Comparison of ENCODE assay signal across 18 cellular contexts in genomic region chr15:45549831-45550230, GRCh38. TPM values are rescaled to one million over a fixed set of nuclear protein-coding genes. Genes with fewer than 3 reads are reported as not detected.
DNase-seq lines count a peak whose midpoint lies in the region; ATAC-seq and TF ChIP-seq lines count a peak whose summit lies in the region.
"Had no signal": no experiment of that assay in that cellular context is flagged by ENCODE, and none has a peak within 500 bp of the region (broad histone marks: within the 10 kb centered on the region; RNA-seq: fewer than 3 reads in every experiment).

No MANE protein-coding gene starts in this region.

- H3K9me2 ChIP-seq in PC-3 (replicated peaks; ENCODE audit: low read length): no peaks in the 10 kb centered on the region

- no peaks in the 10 kb centered on the region for H3K36me3 Mint-ChIP-seq in osteocyte (ENCODE audit: unreplicated experiment)

- DNase-seq in EL (peak; percentile 80), PC-3 (peak; percentile 84), epithelial cell of prostate (ENCODE audit: low read depth, low spot score) (no peak), osteocyte (ENCODE audit: extremely low spot score, unreplicated experiment) (no peak), cardiac septum (ENCODE audit: low spot score) (no peak), adrenal gland (no peak), 8988T (no peak)
- no peak for DNase-seq in activated CD4-positive, alpha-beta T cell treated with anti-CD3 and anti-CD28 coated beads, Interleukin-2, amount 50 U/mL, for 1 hour
- DNase-seq: activated CD8-positive, alpha-beta memory T cell treated with anti-CD3 and anti-CD28 coated beads for 24 hours; colonic mucosa; hippocampal formation; NCI-H1417; NK-92 treated with Interleukin-12 subunit alpha and Interleukin-12 subunit beta, amount 100 ng/mL, for 24 hours; ovary; stimulated activated CD4-positive, alpha-beta T cell treated with anti-CD3 and anti-CD28 coated beads, Interleukin-4, amount 100 ng/mL, for 1 hour; WERI-Rb-1 had no signal

- H3K4me2 ChIP-seq in PC-3 (ENCODE audit: low read length): peak overlapping the region; percentile 69
- H3K4me2 ChIP-seq: BLaER1 treated with 17β-estradiol and CSF1 and Interleukin-3, amounts not matched to agents 10 nM and 100 nM had no signal

- 78 to 83% (median 81%) methylated on average over 3 of the region's 3 CpGs for WGBS in adrenal gland, 4 donors

- no TSS peak for BruUV-seq in PC-3 (replicated peaks; lab: Mats Ljungman, UMichigan)

- no peak overlapping the region for H2AFZ ChIP-seq in PC-3 (ENCODE audit: low read length)

- H3K27ac Mint-ChIP-seq in osteocyte (ENCODE audit: unreplicated experiment): peak overlapping the region; percentile 92

- CTCF ChIA-PET in PC-3 (lab: Charles Lee): interaction anchor here (0.6 kb wide), 1 partner anchor 90 kb away, joined by 4 read pairs; no protein-coding TSS in a partner anchor

- H3K36me3 ChIP-seq in PC-3 (ENCODE audit: low read depth, low read length): no peaks in the 10 kb centered on the region
- no peaks in the 10 kb centered on the region for H3K36me3 ChIP-seq in adrenal gland (replicated peaks in 1 of 2)
- H3K36me3 ChIP-seq: BLaER1 treated with 17β-estradiol and CSF1 and Interleukin-3, amounts not matched to agents 10 nM and 100 nM; colonic mucosa; ovary; WERI-Rb-1 had no signal

- H3K9ac ChIP-seq in PC-3 (ENCODE audit: low read length): no peak overlapping the region
- H3K9ac ChIP-seq: BLaER1 treated with 17β-estradiol and CSF1 and Interleukin-3, amounts not matched to agents 10 nM and 100 nM had no signal

- ATAC-seq in PC-3: peak; percentile 94
- ATAC-seq: sciatic nerve had no signal

- TF ChIP-seq CTCF in PC-3 (conservative IDR thresholded peaks at IDR 0.05; ENCODE audit: low read depth, low read length) (no peak), osteocyte (IDR thresholded peaks at IDR 0.05) (no peak), adrenal gland (IDR thresholded peaks at IDR 0.05) (no peak)

- POLR2A ChIA-PET in PC-3 (lab: Charles Lee; ENCODE audit: unreplicated experiment): interaction anchor here (0.6 kb wide), 1 partner anchor 62 kb away, joined by 3 read pairs; no protein-coding TSS in a partner anchor

- H3K4me1 ChIP-seq in PC-3 (ENCODE audit: insufficient read depth, low read length) (peaks cover 7% of the 10 kb centered on the region), adrenal gland (replicated peaks in 1 of 2) (no peaks in the 10 kb centered on the region)
- H3K4me1 ChIP-seq: colonic mucosa had no signal

- no peaks in the 10 kb centered on the region for H3F3A ChIP-seq in PC-3 (ENCODE audit: low read length, unreplicated experiment)

- H3K27me3 Mint-ChIP-seq in osteocyte (ENCODE audit: unreplicated experiment): peaks cover 2% of the 10 kb centered on the region

- H3K27me3 ChIP-seq in PC-3 (ENCODE audit: low read length) (no peaks in the 10 kb centered on the region), adrenal gland (no peaks in the 10 kb centered on the region)
- H3K27me3 ChIP-seq: BLaER1 treated with 17β-estradiol and CSF1 and Interleukin-3, amounts not matched to agents 10 nM and 100 nM; colonic mucosa; ovary had no signal

- intact Hi-C loops in PC-3 (cut with micrococcal nuclease): loop anchor here (1.0 to 5.0 kb wide), 2 partner anchors 37 to 62 kb away; partner anchors contain the start of gene BLOC1S6
- intact Hi-C loops in cardiac septum (cut with DNase I): no loop called here
- intact Hi-C loops in adrenal gland (cut with DNase I): no loop called here

- H3K4me3 Mint-ChIP-seq in osteocyte (ENCODE audit: unreplicated experiment): peak overlapping the region; percentile 63

- peak overlapping the region; percentile 70 for H3K27ac ChIP-seq in PC-3 (ENCODE audit: low read length)
- peak overlapping the region; percentile 31 for H3K27ac ChIP-seq in epithelial cell of prostate
- H3K27ac ChIP-seq in adrenal gland: no peak overlapping the region
- H3K27ac ChIP-seq: BLaER1 treated with 17β-estradiol and CSF1 and Interleukin-3, amounts not matched to agents 10 nM and 100 nM; colonic mucosa; ovary; WERI-Rb-1 had no signal

- H3K4me3 ChIP-seq in PC-3 (ENCODE audit: low read length) (0 out of 2 replicates have a peak overlapping the region, but pooled peaks have one; percentile 3), adrenal gland (no peak overlapping the region)
- H3K4me3 ChIP-seq: BLaER1 treated with 17β-estradiol and CSF1 and Interleukin-3, amounts not matched to agents 10 nM and 100 nM; colonic mucosa; ovary had no signal

- TF ChIP-seq POLR2A in adrenal gland (IDR thresholded peaks at IDR 0.05): no peak

- H3K9me3 ChIP-seq in PC-3 (ENCODE audit: low read length) (no peaks in the 10 kb centered on the region), adrenal gland (replicated peaks in 1 of 3) (no peaks in the 10 kb centered on the region)
- H3K9me3 ChIP-seq: BLaER1 treated with 17β-estradiol and CSF1 and Interleukin-3, amounts not matched to agents 10 nM and 100 nM; colonic mucosa; ovary had no signal

- H3K9me3 Mint-ChIP-seq in osteocyte (ENCODE audit: unreplicated experiment): no peaks in the 10 kb centered on the region

- H4K20me1 ChIP-seq in PC-3 (ENCODE audit: low read length): no peaks in the 10 kb centered on the region
- H4K20me1 ChIP-seq: BLaER1 treated with 17β-estradiol and CSF1 and Interleukin-3, amounts not matched to agents 10 nM and 100 nM had no signal

- H3K79me2 ChIP-seq in PC-3 (ENCODE audit: low read length): no peaks in the 10 kb centered on the region

- H3K4me1 Mint-ChIP-seq in osteocyte (ENCODE audit: unreplicated experiment): peaks cover 36% of the 10 kb centered on the region

RNA-seq across cellular contexts. Expression of gene SLC30A4, which starts 27.3 kb away (rescaled TPM):
- 1.3 and 1.4 TPM in 2 replicates for total RNA-seq in PC-3 (2014; rRNA removed)
- 14.8 and 15.4 TPM in 2 replicates for total RNA-seq in osteocyte
- total RNA-seq in cardiac septum: 3.3 TPM
- total RNA-seq in adrenal gland: 10 to 100 TPM in 1 of 8 donors, 1 to 10 TPM in 7; 4.9 to 10.6 (median 6.9) TPM
- 1 to 10 TPM; 1.5 to 3.8 (median 1.9) TPM for polyA plus RNA-seq in adrenal gland

RNA-seq across cellular contexts. Expression of gene BLOC1S6, which starts 37.3 kb away (rescaled TPM):
- 28.6 and 40.1 TPM in 2 replicates for total RNA-seq in PC-3 (2014; rRNA removed)
- total RNA-seq in osteocyte: 48.8 and 49.7 TPM in 2 replicates
- total RNA-seq in cardiac septum: 29.1 TPM
- total RNA-seq in adrenal gland: 10 to 100 TPM; 38.8 to 87.1 (median 54.3) TPM
- 10 to 100 TPM in 2 of 3 donors, 1 to 10 TPM in 1; 9.9 to 63.7 (median 18.9) TPM for polyA plus RNA-seq in adrenal gland

Comparison
In these comparisons a context has a peak if more than half of its experiments do, and no peak if none do; other contexts are left out.
1. DNase-seq: peak in EL (single experiment) and PC-3 (single experiment); none in epithelial cell of prostate (single experiment), osteocyte (single experiment), cardiac septum (single experiment), activated CD4-positive, alpha-beta T cell treated with anti-CD3 and anti-CD28 coated beads, Interleukin-2, amount 50 U/mL, for 1 hour (single experiment), adrenal gland (0 of 7) and 8988T (single experiment).
2. H3K27ac ChIP-seq: peak in PC-3 (single experiment) and epithelial cell of prostate (single experiment); none in adrenal gland (0 of 5).